Comparison of ENCODE assay signal across 8 cellular contexts in the genomic region with DNA sequence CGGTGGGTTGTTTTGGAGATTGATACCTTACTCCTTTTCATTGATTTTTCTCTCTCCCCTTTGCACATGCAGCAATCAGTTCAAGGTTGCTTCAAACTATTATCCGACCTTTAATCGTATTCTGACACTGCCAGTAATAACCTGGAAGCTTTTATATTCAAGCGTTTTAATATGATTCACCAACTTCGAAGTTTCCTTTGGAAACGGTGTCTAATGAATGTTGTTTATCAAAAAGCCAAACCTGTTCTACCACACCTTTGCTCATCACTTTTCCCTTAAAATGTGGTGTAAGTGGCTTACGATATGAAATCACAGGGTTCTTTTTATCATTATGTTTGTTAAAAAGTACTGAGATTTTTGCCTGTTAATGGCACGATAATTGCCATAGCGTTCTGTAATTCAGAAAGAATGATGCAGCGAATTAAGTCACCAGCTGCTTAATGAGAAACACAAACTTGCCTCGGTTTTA. TPM values are rescaled to one million over a fixed set of nuclear protein-coding genes. Genes with fewer than 3 reads are reported as not detected.
DNase-seq lines count a peak whose midpoint lies in the region; ATAC-seq, FAIRE-seq and TF ChIP-seq lines count a peak whose summit lies in the region.

No MANE protein-coding gene starts in this region.

- POLR2A ChIA-PET in HepG2 (lab: Yijun Ruan, JAX): interaction anchor here (2.1 to 2.4 kb wide), 2 partner anchors 12 to 225 kb away, joined by 4 to 6 read pairs; no protein-coding TSS in a partner anchor

- TF ChIP-seq CTCF in 22Rv1 (IDR thresholded peaks at IDR 0.05): no peak
- TF ChIP-seq CTCF in ascending aorta (IDR thresholded peaks at IDR 0.05): no peak
- TF ChIP-seq CTCF in HepG2 (CRISPR knock-in tag; IDR thresholded peaks at IDR 0.05): no peak
- no peak for TF ChIP-seq CTCF in thyroid gland (IDR thresholded peaks at IDR 0.05)

- H3K27me3 ChIP-seq in ascending aorta (no peaks in the 10 kb centered on the region), HepG2 (ENCODE audit: control insufficient read depth in 1 of 2, insufficient read depth in 2 of 2, low read length in 2 of 2) (no peaks in the 10 kb centered on the region; a peak in 1 of 5 replicates), thyroid gland (no peaks in the 10 kb centered on the region)

- H4K20me1 ChIP-seq in HepG2 (ENCODE audit: insufficient read depth, low read length): no peaks in the 10 kb centered on the region; the same call in 1 of the 2 replicates

- peak overlapping the region; percentile 77 for H3K9ac ChIP-seq in HepG2 (ENCODE audit: insufficient read depth, low read depth, low read length)

- DNase-seq in GM12892 (ENCODE audit: insufficient read length) (no peak), ascending aorta (ENCODE audit: low spot score in 2 of 2) (no peak), HepG2 (ENCODE audit: low spot score) (no peak), thyroid gland (no peak), OCI-M2 (lab: John Stamatoyannopoulos, UW; ENCODE audit: unreplicated experiment) (no peak), KG1 (lab: John Stamatoyannopoulos, UW) (no peak)

- H3K4me3 ChIP-seq in ascending aorta (peak overlapping the region; percentile 98), HepG2 (replicated peaks in 1 of 3; ENCODE audit: insufficient read depth in 1 of 3, low read depth in 2 of 3, low read length in 3 of 3) (peak overlapping the region; percentile 91 to 93 (median 92)), thyroid gland (replicated peaks in 1 of 3) (peak overlapping the region in 2 of 3 donors; percentile 70 to 84)

- no peak for ATAC-seq in HepG2
- ATAC-seq in GM18873 (IDR thresholded peaks at IDR 0.05; ENCODE audit: low FRiP score, unreplicated experiment): no peak

- H3K36me3 ChIP-seq in ascending aorta (no peaks in the 10 kb centered on the region), HepG2 (replicated peaks in 1 of 2; ENCODE audit: control insufficient read depth in 1 of 2, insufficient read depth in 2 of 2, low read length in 2 of 2) (no peaks in the 10 kb centered on the region), thyroid gland (no peaks in the 10 kb centered on the region)

- TF ChIP-seq POLR2A in GM12892 (IDR thresholded peaks at IDR 0.05; ENCODE audit: low read depth, low read length): no peak
- TF ChIP-seq POLR2A in HepG2 (IDR thresholded peaks at IDR 0.05; ENCODE audit: insufficient read depth in 1 of 2, low read depth in 2 of 2, low read length in 2 of 2): no peak
- TF ChIP-seq POLR2A in thyroid gland (IDR thresholded peaks at IDR 0.05): no peak

- H3K27ac ChIP-seq in 22Rv1 (peak overlapping the region; percentile 93), ascending aorta (peak overlapping the region; percentile 98 to 99), HepG2 (ENCODE audit: extremely low read length, insufficient read depth, low read length) (peak overlapping the region; percentile 77), thyroid gland (peak overlapping the region; percentile 89 to 99 (median 93))

- in situ Hi-C loops in HepG2 (cut with HindIII; ENCODE audit: extremely low pct_ligation_motif_present, low pct_unique_long_range_greater_than_20kb): loop anchor here (10.0 kb wide), 2 partner anchors 220 to 300 kb away; no protein-coding TSS in a partner anchor

- intact Hi-C loops in ascending aorta (cut with DNase I) (loop anchor here (5.0 to 10.0 kb wide), 4 partner anchors 82 to 1468 kb away; partner anchors contain the start of genes EPM2A and FBXO30), HepG2 (cut with micrococcal nuclease; ENCODE audit: unreplicated experiment) (loop anchor here (5.0 kb wide), 2 partner anchors 143 to 348 kb away; no protein-coding TSS in a partner anchor), thyroid gland (cut with DNase I) (no loop called here)

- CTCF ChIA-PET in HepG2 (lab: Yijun Ruan, JAX; ENCODE audit: low intra/inter-chr PET ratio, low total read pairs): no interaction called here

- TF ChIP-seq EP300 in HepG2 (IDR thresholded peaks at IDR 0.05; ENCODE audit: low read depth in 2 of 2, low read length in 2 of 2) (no peak), HepG2 (CRISPR knock-in tag; IDR thresholded peaks at IDR 0.05; ENCODE audit: borderline replicate concordance) (no peak)

- 8% methylated on average over 11 of the region's 11 CpGs for WGBS in HepG2 (ENCODE audit: low lambda C conversion rate)
- 14 to 16% methylated on average over 11 of the region's 11 CpGs for WGBS in thyroid gland, 2 donors

- peak overlapping the region; percentile 84 for H3K4me2 ChIP-seq in HepG2 (ENCODE audit: low read depth, low read length)

- H3K4me1 ChIP-seq in ascending aorta (peaks cover 0 to 2% of the 10 kb centered on the region in 2 donors), HepG2 (ENCODE audit: insufficient read depth, low read length) (peaks cover 30% of the 10 kb centered on the region), thyroid gland (peaks cover 21 to 25% of the 10 kb centered on the region in 2 donors)

- FAIRE-seq in GM12892 (lab: Jason Lieb, UNC): peak; percentile 33
- no peak for FAIRE-seq in HepG2 (lab: Jason Lieb, UNC)

- H3K9me3 ChIP-seq in ascending aorta: no peaks in the 10 kb centered on the region
- no peaks in the 10 kb centered on the region for H3K9me3 ChIP-seq in HepG2 (ENCODE audit: low read length)
- no peaks in the 10 kb centered on the region for H3K9me3 ChIP-seq in thyroid gland

- peaks cover 26% of the 10 kb centered on the region for H3K79me2 ChIP-seq in HepG2 (ENCODE audit: insufficient read depth, low read length)

- TF ChIP-seq RAD21 in HepG2 (CRISPR knock-in tag; IDR thresholded peaks at IDR 0.05): no peak

- no peak overlapping the region for H2AFZ ChIP-seq in HepG2 (ENCODE audit: low read length)

- TSS peak; percentile 51 for BruUV-seq in HepG2 (replicated peaks; lab: Mats Ljungman, UMichigan)

TF ChIP-seq in HepG2, 621 proteins besides CTCF, POLR2A, EP300 and RAD21 (continues in another document):
- 0 out of 2 replicates have a peak, but pooled peaks have one; percentile 17 for TF ChIP-seq PAXIP1 (CRISPR knock-in tag; conservative IDR thresholded peaks at IDR 0.05)
- TF ChIP-seq ONECUT2 (CRISPR knock-in tag; IDR thresholded peaks at IDR 0.05): peak; percentile 71; the same call in 1 of the 2 replicates
- no peak for TF ChIP-seq ZBTB38 (CRISPR knock-in tag; IDR thresholded peaks at IDR 0.05)
- TF ChIP-seq NFE2L2 (IDR thresholded peaks at IDR 0.05; ENCODE audit: low read length): no peak
- TF ChIP-seq, protein P1, sequence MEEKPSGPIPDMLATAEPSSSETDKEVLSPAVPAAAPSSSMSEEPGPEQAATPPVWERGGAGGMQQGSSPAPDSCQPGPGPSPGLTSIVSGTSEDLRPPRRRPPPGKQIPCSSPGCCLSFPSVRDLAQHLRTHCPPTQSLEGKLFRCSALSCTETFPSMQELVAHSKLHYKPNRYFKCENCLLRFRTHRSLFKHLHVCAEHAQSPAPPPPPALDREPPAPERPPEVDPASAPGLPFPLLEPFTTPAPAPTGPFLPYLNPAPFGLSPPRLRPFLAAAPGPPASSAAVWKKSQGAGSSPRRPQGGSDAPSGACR (CRISPR knock-in tag; IDR thresholded peaks at IDR 0.05): no peak

RNA-seq across cellular contexts. Expression of gene STXBP5, which starts 0.7 kb away (rescaled TPM):
- 4.3 TPM for polyA plus RNA-seq in GM12892 (2012; ENCODE audit: missing spikeins)
- 13.6 TPM for total RNA-seq in ascending aorta
- 19.4 and 21.8 TPM in 2 replicates for total RNA-seq in HepG2 (2016; rRNA removed; fragmentation: Illumina TruSeq; extraction: Trizol)
- 3.0 and 4.1 TPM in 2 replicates for total RNA-seq in HepG2 (2016; cell fraction: cytosol; rRNA removed; fragmentation: Illumina TruSeq; extraction: Trizol; ENCODE audit: low read depth)
- 18.5 and 18.8 TPM in 2 replicates for total RNA-seq in HepG2 (2016; cell fraction: insoluble cytoplasmic fraction; rRNA removed; fragmentation: Illumina TruSeq; extraction: Trizol)
- 6.7 and 8.3 TPM in 2 replicates for total RNA-seq in HepG2 (2016; cell fraction: membrane; rRNA removed; fragmentation: Illumina TruSeq; extraction: Trizol)
- total RNA-seq in HepG2 (2016; cell fraction: nucleus; rRNA removed; fragmentation: Illumina TruSeq; extraction: Trizol): 36.7 and 39.8 TPM in 2 replicates
- polyA plus RNA-seq in HepG2 (2011; rRNA removed): 8.8 and 9.5 TPM in 2 replicates
- 3.9 and 6.8 TPM in 2 replicates for polyA plus RNA-seq in HepG2 (2011; cell fraction: cytosol; rRNA removed)
- 7.1 and 11.0 TPM in 2 replicates for polyA plus RNA-seq in HepG2 (2011; cell fraction: nucleus; rRNA removed)
- polyA plus RNA-seq in HepG2 (2012): 5.4 and 7.4 TPM in 2 replicates
- 0.29 and 0.48 TPM in 2 replicates for polyA plus RNA-seq in HepG2 (2016; cell fraction: cytosol; fragmentation: Illumina TruSeq; extraction: Trizol; ENCODE audit: low read depth)
- polyA plus RNA-seq in HepG2 (2016; cell fraction: insoluble cytoplasmic fraction; fragmentation: Illumina TruSeq; extraction: Trizol; ENCODE audit: low read depth): 10.8 and 12.3 TPM in 2 replicates
- 1.5 and 1.9 TPM in 2 replicates for polyA plus RNA-seq in HepG2 (2016; cell fraction: membrane; fragmentation: Illumina TruSeq; extraction: Trizol; ENCODE audit: low read depth)
- polyA plus RNA-seq in HepG2 (2016; cell fraction: nucleus; fragmentation: Illumina TruSeq; extraction: Trizol; ENCODE audit: insufficient read depth, low read depth): 14.3 and 16.7 TPM in 2 replicates
- 22.2 and 28.0 TPM in 2 replicates for polyA minus RNA-seq in HepG2 (2011; rRNA and poly(A)+ RNA removed; ENCODE audit: low replicate concordance)
- 22.2 and 25.0 TPM in 2 replicates for polyA minus RNA-seq in HepG2 (2011; cell fraction: cytosol; rRNA and poly(A)+ RNA removed)
- polyA minus RNA-seq in HepG2 (2011; cell fraction: nucleus; rRNA and poly(A)+ RNA removed): 87.7 and 92.5 TPM in 2 replicates
- 10 to 100 TPM; 26.9 to 45.9 (median 29.3) TPM for total RNA-seq in thyroid gland
